ENCODE assay signal across 8 cellular contexts in the genomic region with DNA sequence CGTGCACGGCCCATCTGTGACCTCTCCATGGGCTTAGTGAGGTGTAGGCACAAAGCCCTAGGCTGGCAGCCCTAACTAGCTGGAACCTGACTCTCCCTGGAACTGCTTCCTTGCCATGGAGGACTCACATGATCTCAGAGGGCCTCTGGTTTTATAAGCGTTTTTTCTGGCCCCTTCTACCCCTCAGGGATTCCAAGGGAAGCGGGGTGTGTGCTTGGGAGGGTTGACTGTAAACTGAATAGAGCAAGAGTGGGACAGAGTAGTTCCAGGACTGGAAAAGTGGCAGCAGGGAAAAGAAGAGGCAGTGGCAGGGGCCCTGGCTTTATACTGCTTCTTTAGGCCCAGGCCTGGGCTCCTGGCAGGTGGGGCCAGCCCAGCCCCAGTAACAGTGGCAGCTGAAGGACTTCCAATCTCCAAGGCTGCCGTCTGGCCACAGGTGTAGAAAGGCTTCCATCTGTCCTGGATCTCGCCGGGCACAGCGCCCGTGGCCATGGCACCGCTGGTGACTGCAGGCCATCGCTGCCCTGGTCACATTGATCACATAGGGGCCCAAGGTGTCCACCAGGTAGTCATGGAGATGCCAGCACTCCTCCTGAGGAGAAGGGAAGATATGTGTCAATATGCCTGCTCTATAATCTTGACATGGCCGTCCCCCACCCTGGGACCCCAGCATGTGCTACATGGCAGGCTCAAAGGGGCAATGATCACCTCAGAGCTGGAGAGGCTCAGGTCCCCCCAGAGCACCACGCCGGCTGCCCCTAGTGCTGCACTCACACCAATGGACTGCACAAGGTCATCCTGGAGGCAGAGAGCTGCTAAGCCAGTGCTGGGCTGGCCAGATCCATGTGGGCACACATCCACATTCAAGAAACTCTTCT. TPM values are rescaled to one million over a fixed set of nuclear protein-coding genes. Genes with fewer than 3 reads are reported as not detected.
DNase-seq lines count a peak whose midpoint lies in the region; ATAC-seq, FAIRE-seq and TF ChIP-seq lines count a peak whose summit lies in the region.
"Had no signal": no experiment of that assay in that cellular context is flagged by ENCODE, and none has a peak within 500 bp of the region (broad histone marks: within the 10 kb centered on the region; RNA-seq: fewer than 3 reads in every experiment).

No MANE protein-coding gene starts in this region.

- no peak for ATAC-seq in stimulated activated memory B cell treated with anti-CD40 and anti-IgM and Interleukin-4, amounts not matched to agents 10 μg/mL and 1 μg/mL and 100 μg/mL, for 72 hours

- peaks cover 34% of the 10 kb centered on the region for H3K36me3 Mint-ChIP-seq in activated T-helper 2 cell treated with anti-CD3 and anti-CD28 coated beads, Interferon-gamma antibody, Interleukin-2, Interleukin-4, amounts not matched to agents 10 μg/mL and 5 μg/mL and 100 μg/mL, durations not matched to agents 14 hours and 24 hours and 36 hours (ENCODE audit: low read depth)
- H3K36me3 Mint-ChIP-seq in stimulated activated memory B cell treated with anti-CD40 and anti-IgM and Interleukin-4, amounts not matched to agents 10 μg/mL and 1 μg/mL and 100 μg/mL, for 72 hours: peaks cover 20% of the 10 kb centered on the region

- no peak for DNase-seq in activated T-helper 2 cell treated with anti-CD3 and anti-CD28 coated beads, Interferon-gamma antibody, Interleukin-2, Interleukin-4, amounts not matched to agents 10 μg/mL and 5 μg/mL and 100 μg/mL, durations not matched to agents 14 hours and 24 hours and 36 hours (ENCODE audit: low spot score)
- DNase-seq in NCI-H2227 treated with DMSO at 0.1 percent for 48 hours (lab: John Stamatoyannopoulos, UW) (no peak), SHP77 treated with DMSO at 0.1 percent for 48 hours (lab: John Stamatoyannopoulos, UW) (no peak), D721Med (ENCODE audit: insufficient read length, low spot score) (no peak)

- H3K27ac Mint-ChIP-seq in activated T-helper 2 cell treated with anti-CD3 and anti-CD28 coated beads, Interferon-gamma antibody, Interleukin-2, Interleukin-4, amounts not matched to agents 10 μg/mL and 5 μg/mL and 100 μg/mL, durations not matched to agents 14 hours and 24 hours and 36 hours: peak overlapping the region; percentile 96
- H3K27ac Mint-ChIP-seq in stimulated activated memory B cell treated with anti-CD40 and anti-IgM and Interleukin-4, amounts not matched to agents 10 μg/mL and 1 μg/mL and 100 μg/mL, for 72 hours: peak overlapping the region; percentile 95

- intact Hi-C loops in activated T-helper 2 cell treated with anti-CD3 and anti-CD28 coated beads, Interferon-gamma antibody, Interleukin-2, Interleukin-4, amounts not matched to agents 10 μg/mL and 5 μg/mL and 100 μg/mL, durations not matched to agents 14 hours and 24 hours and 36 hours (cut with micrococcal nuclease): loop anchor here (1.0 to 10.0 kb wide), 3 partner anchors 44 to 358 kb away; partner anchors contain the start of gene TMEM115

- no peaks in the 10 kb centered on the region for H3K27me3 Mint-ChIP-seq in activated T-helper 2 cell treated with anti-CD3 and anti-CD28 coated beads, Interferon-gamma antibody, Interleukin-2, Interleukin-4, amounts not matched to agents 10 μg/mL and 5 μg/mL and 100 μg/mL, durations not matched to agents 14 hours and 24 hours and 36 hours (ENCODE audit: low read depth)
- no peaks in the 10 kb centered on the region for H3K27me3 Mint-ChIP-seq in stimulated activated memory B cell treated with anti-CD40 and anti-IgM and Interleukin-4, amounts not matched to agents 10 μg/mL and 1 μg/mL and 100 μg/mL, for 72 hours

- peak overlapping the region; percentile 43 for H3K4me3 ChIP-seq in HUES6 (ENCODE audit: low read depth, low read length)
- peak overlapping the region; percentile 36 for H3K4me3 ChIP-seq in iPS-18a (ENCODE audit: low read length)

- H3K9me3 Mint-ChIP-seq in activated T-helper 2 cell treated with anti-CD3 and anti-CD28 coated beads, Interferon-gamma antibody, Interleukin-2, Interleukin-4, amounts not matched to agents 10 μg/mL and 5 μg/mL and 100 μg/mL, durations not matched to agents 14 hours and 24 hours and 36 hours: no peaks in the 10 kb centered on the region
- no peaks in the 10 kb centered on the region for H3K9me3 Mint-ChIP-seq in stimulated activated memory B cell treated with anti-CD40 and anti-IgM and Interleukin-4, amounts not matched to agents 10 μg/mL and 1 μg/mL and 100 μg/mL, for 72 hours

- H3K9me3 ChIP-seq in HUES6 (ENCODE audit: control insufficient read depth, insufficient read depth, low read depth, low read length): no peaks in the 10 kb centered on the region
- H3K9me3 ChIP-seq in iPS-18a (ENCODE audit: control insufficient read depth, low read depth, low read length): no peaks in the 10 kb centered on the region

- peak overlapping the region; percentile 13 for H3K9ac ChIP-seq in HUES6 (ENCODE audit: low read length)
- peak overlapping the region; percentile 47 for H3K9ac ChIP-seq in iPS-18a (ENCODE audit: low read length)

- TF ChIP-seq CTCF in D721Med (IDR thresholded peaks at IDR 0.05; ENCODE audit: insufficient read depth, missing control alignments): no peak

- no peak for FAIRE-seq in D721Med (lab: Jason Lieb, UNC)

- peak overlapping the region; percentile 95 for H3K4me3 Mint-ChIP-seq in activated T-helper 2 cell treated with anti-CD3 and anti-CD28 coated beads, Interferon-gamma antibody, Interleukin-2, Interleukin-4, amounts not matched to agents 10 μg/mL and 5 μg/mL and 100 μg/mL, durations not matched to agents 14 hours and 24 hours and 36 hours (ENCODE audit: low read depth)
- H3K4me3 Mint-ChIP-seq in stimulated activated memory B cell treated with anti-CD40 and anti-IgM and Interleukin-4, amounts not matched to agents 10 μg/mL and 1 μg/mL and 100 μg/mL, for 72 hours: peak overlapping the region; percentile 94

- peaks cover 12% of the 10 kb centered on the region for H3K4me1 Mint-ChIP-seq in activated T-helper 2 cell treated with anti-CD3 and anti-CD28 coated beads, Interferon-gamma antibody, Interleukin-2, Interleukin-4, amounts not matched to agents 10 μg/mL and 5 μg/mL and 100 μg/mL, durations not matched to agents 14 hours and 24 hours and 36 hours (ENCODE audit: low read depth)
- H3K4me1 Mint-ChIP-seq in stimulated activated memory B cell treated with anti-CD40 and anti-IgM and Interleukin-4, amounts not matched to agents 10 μg/mL and 1 μg/mL and 100 μg/mL, for 72 hours: peaks cover 49% of the 10 kb centered on the region

- H3K27ac ChIP-seq in HUES6 (ENCODE audit: low read depth, low read length) (no peak overlapping the region), iPS-18a (ENCODE audit: low read length) (no peak overlapping the region)

- peaks cover 6% of the 10 kb centered on the region for H3K4me1 ChIP-seq in HUES6 (ENCODE audit: control insufficient read depth, insufficient read depth, low read length)
- H3K4me1 ChIP-seq in iPS-18a (ENCODE audit: control insufficient read depth, low read depth, low read length): peaks cover 5% of the 10 kb centered on the region

- H3K27me3 ChIP-seq in HUES6 (ENCODE audit: control insufficient read depth, insufficient read depth, low read length) (no peaks in the 10 kb centered on the region), iPS-18a (ENCODE audit: control insufficient read depth, insufficient read depth, low read length) (no peaks in the 10 kb centered on the region)

- H3K36me3 ChIP-seq in HUES6 (ENCODE audit: control insufficient read depth, insufficient read depth, low read length) (peaks cover 31% of the 10 kb centered on the region), iPS-18a (ENCODE audit: control insufficient read depth, low read depth, low read length) (peaks cover 20% of the 10 kb centered on the region)

RNA-seq across cellular contexts. Expression of gene IFRD2, which starts 0.9 kb away (rescaled TPM):
- total RNA-seq in activated T-helper 2 cell treated with anti-CD3 and anti-CD28 coated beads, Interferon-gamma antibody, Interleukin-2, Interleukin-4, amounts not matched to agents 10 μg/mL and 5 μg/mL and 100 μg/mL, durations not matched to agents 14 hours and 24 hours and 36 hours: 154 and 164 TPM in 2 replicates

RNA-seq across cellular contexts. Expression of gene HYAL3, which starts 6.0 kb away (rescaled TPM):
- total RNA-seq in activated T-helper 2 cell treated with anti-CD3 and anti-CD28 coated beads, Interferon-gamma antibody, Interleukin-2, Interleukin-4, amounts not matched to agents 10 μg/mL and 5 μg/mL and 100 μg/mL, durations not matched to agents 14 hours and 24 hours and 36 hours: 10.8 TPM in 2 replicates

RNA-seq across cellular contexts. Expression of gene NAA80, which starts 6.0 kb away (rescaled TPM):
- total RNA-seq in activated T-helper 2 cell treated with anti-CD3 and anti-CD28 coated beads, Interferon-gamma antibody, Interleukin-2, Interleukin-4, amounts not matched to agents 10 μg/mL and 5 μg/mL and 100 μg/mL, durations not matched to agents 14 hours and 24 hours and 36 hours: 24.9 and 25.0 TPM in 2 replicates

RNA-seq across cellular contexts. Expression of gene HYAL1, which starts 10.2 kb away (rescaled TPM):
- total RNA-seq in activated T-helper 2 cell treated with anti-CD3 and anti-CD28 coated beads, Interferon-gamma antibody, Interleukin-2, Interleukin-4, amounts not matched to agents 10 μg/mL and 5 μg/mL and 100 μg/mL, durations not matched to agents 14 hours and 24 hours and 36 hours: 0.23 and 0.59 TPM in 2 replicates

RNA-seq across cellular contexts. Expression of gene LSMEM2, which starts 14.3 kb away (rescaled TPM):
- not detected in 2 replicates for total RNA-seq in activated T-helper 2 cell treated with anti-CD3 and anti-CD28 coated beads, Interferon-gamma antibody, Interleukin-2, Interleukin-4, amounts not matched to agents 10 μg/mL and 5 μg/mL and 100 μg/mL, durations not matched to agents 14 hours and 24 hours and 36 hours
- total RNA-seq: LHCN-M2 had no signal
